In the genomic region with DNA sequence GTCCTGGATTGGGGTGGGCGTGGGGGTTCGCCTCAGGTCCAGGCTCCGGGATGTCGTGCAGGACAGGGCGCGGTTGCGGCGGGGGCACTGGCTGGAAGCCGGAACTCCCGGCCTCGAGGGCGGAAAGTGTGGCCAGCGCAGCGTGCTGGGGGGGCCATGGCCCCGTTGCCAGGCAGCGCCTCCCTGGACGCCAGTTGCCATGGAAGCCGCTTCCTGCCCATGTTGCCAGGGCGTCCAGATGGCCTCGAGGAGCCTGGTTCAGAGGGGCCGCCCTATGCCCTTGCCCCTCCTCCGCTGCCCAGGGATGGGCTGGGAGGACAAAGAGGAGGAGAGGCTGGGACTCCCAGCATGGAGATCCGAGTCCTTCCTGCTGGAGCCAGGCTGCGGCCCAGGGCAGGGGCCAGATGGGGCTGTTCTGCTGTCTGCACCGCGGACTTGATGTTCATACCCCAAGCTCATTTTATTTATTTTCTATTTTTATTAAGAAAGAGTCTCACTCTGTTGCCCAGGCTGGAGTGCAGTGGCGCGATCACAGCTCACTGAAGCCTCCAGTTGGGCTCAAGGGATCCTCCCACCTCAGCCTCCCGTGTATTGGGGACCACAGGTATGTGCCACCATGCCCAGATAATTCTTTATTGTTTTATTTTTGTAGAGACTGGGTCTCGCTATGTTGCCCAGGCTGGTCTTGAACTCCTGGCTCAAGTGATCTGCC, we compare ENCODE assay signal across 1 cellular context.
TF ChIP-seq lines count a peak whose summit lies in the region.

No MANE protein-coding gene starts in this region.

TF ChIP-seq in WTC11, 78 proteins besides CTCF, POLR2A, EP300 and RAD21 (continued from another document):
- TF ChIP-seq, protein P1, sequence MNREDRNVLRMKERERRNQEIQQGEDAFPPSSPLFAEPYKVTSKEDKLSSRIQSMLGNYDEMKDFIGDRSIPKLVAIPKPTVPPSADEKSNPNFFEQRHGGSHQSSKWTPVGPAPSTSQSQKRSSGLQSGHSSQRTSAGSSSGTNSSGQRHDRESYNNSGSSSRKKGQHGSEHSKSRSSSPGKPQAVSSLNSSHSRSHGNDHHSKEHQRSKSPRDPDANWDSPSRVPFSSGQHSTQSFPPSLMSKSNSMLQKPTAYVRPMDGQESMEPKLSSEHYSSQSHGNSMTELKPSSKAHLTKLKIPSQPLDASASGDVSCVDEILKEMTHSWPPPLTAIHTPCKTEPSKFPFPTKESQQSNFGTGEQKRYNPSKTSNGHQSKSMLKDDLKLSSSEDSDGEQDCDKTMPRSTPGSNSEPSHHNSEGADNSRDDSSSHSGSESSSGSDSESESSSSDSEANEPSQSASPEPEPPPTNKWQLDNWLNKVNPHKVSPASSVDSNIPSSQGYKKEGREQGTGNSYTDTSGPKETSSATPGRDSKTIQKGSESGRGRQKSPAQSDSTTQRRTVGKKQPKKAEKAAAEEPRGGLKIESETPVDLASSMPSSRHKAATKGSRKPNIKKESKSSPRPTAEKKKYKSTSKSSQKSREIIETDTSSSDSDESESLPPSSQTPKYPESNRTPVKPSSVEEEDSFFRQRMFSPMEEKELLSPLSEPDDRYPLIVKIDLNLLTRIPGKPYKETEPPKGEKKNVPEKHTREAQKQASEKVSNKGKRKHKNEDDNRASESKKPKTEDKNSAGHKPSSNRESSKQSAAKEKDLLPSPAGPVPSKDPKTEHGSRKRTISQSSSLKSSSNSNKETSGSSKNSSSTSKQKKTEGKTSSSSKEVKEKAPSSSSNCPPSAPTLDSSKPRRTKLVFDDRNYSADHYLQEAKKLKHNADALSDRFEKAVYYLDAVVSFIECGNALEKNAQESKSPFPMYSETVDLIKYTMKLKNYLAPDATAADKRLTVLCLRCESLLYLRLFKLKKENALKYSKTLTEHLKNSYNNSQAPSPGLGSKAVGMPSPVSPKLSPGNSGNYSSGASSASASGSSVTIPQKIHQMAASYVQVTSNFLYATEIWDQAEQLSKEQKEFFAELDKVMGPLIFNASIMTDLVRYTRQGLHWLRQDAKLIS (CRISPR knock-in tag; IDR thresholded peaks at IDR 0.05; ENCODE audit: borderline replicate concordance) = no peak
- TF ChIP-seq RORB (CRISPR knock-in tag; IDR thresholded peaks at IDR 0.05) = no peak
- TF ChIP-seq, protein P2, sequence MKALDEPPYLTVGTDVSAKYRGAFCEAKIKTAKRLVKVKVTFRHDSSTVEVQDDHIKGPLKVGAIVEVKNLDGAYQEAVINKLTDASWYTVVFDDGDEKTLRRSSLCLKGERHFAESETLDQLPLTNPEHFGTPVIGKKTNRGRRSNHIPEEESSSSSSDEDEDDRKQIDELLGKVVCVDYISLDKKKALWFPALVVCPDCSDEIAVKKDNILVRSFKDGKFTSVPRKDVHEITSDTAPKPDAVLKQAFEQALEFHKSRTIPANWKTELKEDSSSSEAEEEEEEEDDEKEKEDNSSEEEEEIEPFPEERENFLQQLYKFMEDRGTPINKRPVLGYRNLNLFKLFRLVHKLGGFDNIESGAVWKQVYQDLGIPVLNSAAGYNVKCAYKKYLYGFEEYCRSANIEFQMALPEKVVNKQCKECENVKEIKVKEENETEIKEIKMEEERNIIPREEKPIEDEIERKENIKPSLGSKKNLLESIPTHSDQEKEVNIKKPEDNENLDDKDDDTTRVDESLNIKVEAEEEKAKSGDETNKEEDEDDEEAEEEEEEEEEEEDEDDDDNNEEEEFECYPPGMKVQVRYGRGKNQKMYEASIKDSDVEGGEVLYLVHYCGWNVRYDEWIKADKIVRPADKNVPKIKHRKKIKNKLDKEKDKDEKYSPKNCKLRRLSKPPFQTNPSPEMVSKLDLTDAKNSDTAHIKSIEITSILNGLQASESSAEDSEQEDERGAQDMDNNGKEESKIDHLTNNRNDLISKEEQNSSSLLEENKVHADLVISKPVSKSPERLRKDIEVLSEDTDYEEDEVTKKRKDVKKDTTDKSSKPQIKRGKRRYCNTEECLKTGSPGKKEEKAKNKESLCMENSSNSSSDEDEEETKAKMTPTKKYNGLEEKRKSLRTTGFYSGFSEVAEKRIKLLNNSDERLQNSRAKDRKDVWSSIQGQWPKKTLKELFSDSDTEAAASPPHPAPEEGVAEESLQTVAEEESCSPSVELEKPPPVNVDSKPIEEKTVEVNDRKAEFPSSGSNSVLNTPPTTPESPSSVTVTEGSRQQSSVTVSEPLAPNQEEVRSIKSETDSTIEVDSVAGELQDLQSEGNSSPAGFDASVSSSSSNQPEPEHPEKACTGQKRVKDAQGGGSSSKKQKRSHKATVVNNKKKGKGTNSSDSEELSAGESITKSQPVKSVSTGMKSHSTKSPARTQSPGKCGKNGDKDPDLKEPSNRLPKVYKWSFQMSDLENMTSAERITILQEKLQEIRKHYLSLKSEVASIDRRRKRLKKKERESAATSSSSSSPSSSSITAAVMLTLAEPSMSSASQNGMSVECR (CRISPR knock-in tag; IDR thresholded peaks at IDR 0.05; ENCODE audit: borderline replicate concordance) = no peak
- TF ChIP-seq, protein P3, sequence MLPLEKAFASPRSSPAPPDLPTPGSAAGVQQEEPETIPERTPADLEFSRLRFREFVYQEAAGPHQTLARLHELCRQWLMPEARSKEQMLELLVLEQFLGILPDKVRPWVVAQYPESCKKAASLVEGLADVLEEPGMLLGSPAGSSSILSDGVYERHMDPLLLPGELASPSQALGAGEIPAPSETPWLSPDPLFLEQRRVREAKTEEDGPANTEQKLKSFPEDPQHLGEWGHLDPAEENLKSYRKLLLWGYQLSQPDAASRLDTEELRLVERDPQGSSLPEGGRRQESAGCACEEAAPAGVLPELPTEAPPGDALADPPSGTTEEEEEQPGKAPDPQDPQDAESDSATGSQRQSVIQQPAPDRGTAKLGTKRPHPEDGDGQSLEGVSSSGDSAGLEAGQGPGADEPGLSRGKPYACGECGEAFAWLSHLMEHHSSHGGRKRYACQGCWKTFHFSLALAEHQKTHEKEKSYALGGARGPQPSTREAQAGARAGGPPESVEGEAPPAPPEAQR (CRISPR knock-in tag; IDR thresholded peaks at IDR 0.05) = no peak
- TF ChIP-seq, protein P4, sequence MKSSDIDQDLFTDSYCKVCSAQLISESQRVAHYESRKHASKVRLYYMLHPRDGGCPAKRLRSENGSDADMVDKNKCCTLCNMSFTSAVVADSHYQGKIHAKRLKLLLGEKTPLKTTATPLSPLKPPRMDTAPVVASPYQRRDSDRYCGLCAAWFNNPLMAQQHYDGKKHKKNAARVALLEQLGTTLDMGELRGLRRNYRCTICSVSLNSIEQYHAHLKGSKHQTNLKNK (CRISPR knock-in tag; IDR thresholded peaks at IDR 0.05) = no peak
